In the genomic region with DNA sequence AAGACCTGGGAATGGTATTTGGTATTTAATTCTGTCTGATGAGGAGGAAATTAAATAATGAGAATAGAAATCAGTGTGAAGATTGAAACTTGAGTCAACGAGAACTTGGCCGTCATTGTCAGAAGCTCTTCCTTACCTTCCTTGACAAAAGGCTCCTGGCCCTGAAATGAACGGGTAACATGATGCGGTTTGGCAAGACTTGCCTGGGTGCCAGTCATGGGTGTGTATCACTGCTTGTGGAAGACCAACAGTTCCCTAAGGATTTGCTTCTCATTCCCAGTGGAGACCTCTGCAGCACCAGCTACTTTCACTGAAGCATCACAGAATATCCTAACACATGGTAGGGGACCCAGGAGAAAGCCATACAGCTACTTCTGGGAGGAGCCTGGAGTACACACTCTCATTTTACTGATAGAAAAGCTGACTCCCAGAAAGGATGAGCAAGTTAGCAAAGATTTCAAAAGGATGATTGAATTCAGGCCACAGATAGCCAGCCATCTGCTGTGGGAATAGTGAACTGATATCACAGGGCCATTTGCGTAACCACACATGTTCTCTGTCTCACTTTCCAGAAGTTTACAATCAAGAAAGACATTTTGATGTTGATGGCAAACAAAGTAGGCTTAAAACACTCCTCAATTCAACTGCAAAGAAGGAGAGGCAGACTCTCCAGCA, we compare ENCODE assay signal across 20 cellular contexts.
A peak's percentile ranks its signal among the peaks of the same experiment; 100 is the strongest.
DNase-seq lines count a peak whose midpoint lies in the region; ATAC-seq, FAIRE-seq and TF ChIP-seq lines count a peak whose summit lies in the region.
"Had no signal": no experiment of that assay in that cellular context is flagged by ENCODE, and none has a peak within 500 bp of the region (broad histone marks: within the 10 kb centered on the region; RNA-seq: fewer than 3 reads in every experiment).

No MANE protein-coding gene starts in this region.

- DNase-seq in Caki2 (ENCODE audit: low read depth) (peak; percentile 47), RCC 7860 (ENCODE audit: low spot score) (peak; percentile 53), fibroblast of gingiva (ENCODE audit: low read depth) (peak; percentile 54), nephron progenitor cell (no peak), HuH-7.5 (ENCODE audit: low spot score) (no peak), NCI-H187 (lab: John Stamatoyannopoulos, UW) (no peak)
- DNase-seq in activated T-cell treated with anti-CD3 and anti-CD28 coated beads, Interleukin-2, amount 50 U/mL, for 24 hours, result no peak
- DNase-seq: activated CD4-positive, alpha-beta memory T cell treated with anti-CD3 and anti-CD28 coated beads, Interleukin-2, amount 10 ng/mL, durations not matched to agents 7 days and 5 days; activated T-cell treated with anti-CD3 and anti-CD28 coated beads, Interleukin-2, amount 50 U/mL, for 48 hours; BE2C; esophagus squamous epithelium; GDM1; left colon; NCI-H1048; NCI-H774 had no signal

- H3K27ac Mint-ChIP-seq in nephron progenitor cell, result peak overlapping the region; percentile 64
- H3K27ac Mint-ChIP-seq in activated T-cell treated with anti-CD3 and anti-CD28 coated beads, Interleukin-2, amount 50 U/mL, for 24 hours, result no peak overlapping the region
- H3K27ac Mint-ChIP-seq: activated CD4-positive, alpha-beta memory T cell treated with anti-CD3 and anti-CD28 coated beads, Interleukin-2, amount 10 ng/mL, durations not matched to agents 7 days and 5 days; activated naive CD8-positive, alpha-beta T cell had no signal

- H3K27me3 Mint-ChIP-seq in nephron progenitor cell (ENCODE audit: low read depth, poor library complexity), result peaks cover 3% of the 10 kb centered on the region
- H3K27me3 Mint-ChIP-seq in activated T-cell treated with anti-CD3 and anti-CD28 coated beads, Interleukin-2, amount 50 U/mL, for 24 hours, result no peaks in the 10 kb centered on the region
- H3K27me3 Mint-ChIP-seq: activated CD4-positive, alpha-beta memory T cell treated with anti-CD3 and anti-CD28 coated beads, Interleukin-2, amount 10 ng/mL, durations not matched to agents 7 days and 5 days; activated naive CD8-positive, alpha-beta T cell had no signal

- peaks cover 4% of the 10 kb centered on the region for H3K36me3 Mint-ChIP-seq in nephron progenitor cell (ENCODE audit: low read depth)
- no peaks in the 10 kb centered on the region for H3K36me3 Mint-ChIP-seq in activated T-cell treated with anti-CD3 and anti-CD28 coated beads, Interleukin-2, amount 50 U/mL, for 24 hours (ENCODE audit: low read depth)
- H3K36me3 Mint-ChIP-seq: activated naive CD8-positive, alpha-beta T cell had no signal

- in situ Hi-C loops in Caki2 (cut with HindIII; ENCODE audit: low pct_unique_long_range_greater_than_20kb, low sequenced_read_pairs), result no loop called here

- FAIRE-seq in RCC 7860 (lab: Jason Lieb, UNC), result no peak
- FAIRE-seq: GM12892, K562 had no signal

- no peak for TF ChIP-seq CTCF in nephron progenitor cell (IDR thresholded peaks at IDR 0.05)

- ATAC-seq in activated CD4-positive, CD25-positive, alpha-beta regulatory T cell treated with anti-CD3 and anti-CD28 coated beads, Interleukin-2, amount 50 U/mL, for 24 hours, result no peak
- ATAC-seq: K562, left colon, sciatic nerve had no signal

- peaks cover 35% of the 10 kb centered on the region for H3K4me1 Mint-ChIP-seq in nephron progenitor cell
- no peaks in the 10 kb centered on the region for H3K4me1 Mint-ChIP-seq in activated T-cell treated with anti-CD3 and anti-CD28 coated beads, Interleukin-2, amount 50 U/mL, for 24 hours (ENCODE audit: low read depth)
- H3K4me1 Mint-ChIP-seq: activated CD4-positive, alpha-beta memory T cell treated with anti-CD3 and anti-CD28 coated beads, Interleukin-2, amount 10 ng/mL, durations not matched to agents 7 days and 5 days had no signal

- peak overlapping the region; percentile 41 for H3K4me3 Mint-ChIP-seq in nephron progenitor cell
- no peak overlapping the region for H3K4me3 Mint-ChIP-seq in activated T-cell treated with anti-CD3 and anti-CD28 coated beads, Interleukin-2, amount 50 U/mL, for 24 hours
- H3K4me3 Mint-ChIP-seq: activated CD4-positive, alpha-beta memory T cell treated with anti-CD3 and anti-CD28 coated beads, Interleukin-2, amount 10 ng/mL, durations not matched to agents 7 days and 5 days; activated naive CD8-positive, alpha-beta T cell had no signal

- H3K9me3 Mint-ChIP-seq in nephron progenitor cell, result peaks cover 4% of the 10 kb centered on the region
- peaks cover 7% of the 10 kb centered on the region for H3K9me3 Mint-ChIP-seq in activated T-cell treated with anti-CD3 and anti-CD28 coated beads, Interleukin-2, amount 50 U/mL, for 24 hours

Comparison
In these comparisons a context has a peak if more than half of its experiments do, and no peak if none do; other contexts are left out.
1. DNase-seq: peak in Caki2 (single experiment), RCC 7860 (single experiment) and fibroblast of gingiva (single experiment); none in nephron progenitor cell (single experiment), activated T-cell treated with anti-CD3 and anti-CD28 coated beads, Interleukin-2, amount 50 U/mL, for 24 hours (single experiment), HuH-7.5 (single experiment) and NCI-H187 (0 of 2).